8 cellular contexts compared by ENCODE assay signal in genomic region chr4:7191546-7192251, GRCh38. TPM values are rescaled to one million over a fixed set of nuclear protein-coding genes. Genes with fewer than 3 reads are reported as not detected.
A peak's percentile ranks its signal among the peaks of the same experiment; 100 is the strongest.
DNase-seq lines count a peak whose midpoint lies in the region; ATAC-seq and TF ChIP-seq lines count a peak whose summit lies in the region.

No MANE protein-coding gene starts in this region.

- H3K36me3 Mint-ChIP-seq in activated naive CD4-positive, alpha-beta T cell treated with anti-CD3 and anti-CD28 coated beads, Interleukin-2, amount 10 ng/mL, durations not matched to agents 7 days and 5 days: no peaks in the 10 kb centered on the region
- H3K36me3 Mint-ChIP-seq in activated naive CD4-positive, alpha-beta T cell treated with anti-CD3 and anti-CD28 coated beads for 36 hours (ENCODE audit: low read depth): no peaks in the 10 kb centered on the region
- no peaks in the 10 kb centered on the region for H3K36me3 Mint-ChIP-seq in central memory CD8-positive, alpha-beta T cell (ENCODE audit: insufficient read depth)

- H3K27ac Mint-ChIP-seq in activated naive CD4-positive, alpha-beta T cell treated with anti-CD3 and anti-CD28 coated beads, Interleukin-2, amount 10 ng/mL, durations not matched to agents 7 days and 5 days: no peak overlapping the region
- H3K27ac Mint-ChIP-seq in activated naive CD4-positive, alpha-beta T cell treated with anti-CD3 and anti-CD28 coated beads for 36 hours: no peak overlapping the region
- no peak overlapping the region for H3K27ac Mint-ChIP-seq in central memory CD8-positive, alpha-beta T cell (ENCODE audit: low read depth)

- no peaks in the 10 kb centered on the region for H3K36me3 ChIP-seq in mucosa of stomach (ENCODE audit: control insufficient read depth, insufficient read depth, low read length)

- ATAC-seq in central memory CD8-positive, alpha-beta T cell (replicated peaks; ENCODE audit: extremely low read depth, poor library complexity, severe bottlenecking): no peak
- ATAC-seq in HG02938 (IDR thresholded peaks at IDR 0.05; ENCODE audit: unreplicated experiment): no peak

- CTCF ChIA-PET in activated naive CD4-positive, alpha-beta T cell treated with anti-CD3 and anti-CD28 coated beads, Interleukin-2, amount 10 ng/mL, durations not matched to agents 7 days and 5 days (lab: Charles Lee): interaction anchor here (0.7 to 1.3 kb wide), 5 partner anchors 8 to 611 kb away, joined by 3 to 6 read pairs (median 4); no protein-coding TSS in a partner anchor
- CTCF ChIA-PET in activated naive CD4-positive, alpha-beta T cell treated with anti-CD3 and anti-CD28 coated beads for 36 hours (lab: Charles Lee): interaction anchor here (0.7 to 1.2 kb wide), 4 partner anchors 103 to 607 kb away, joined by 3 to 5 read pairs (median 4); no protein-coding TSS in a partner anchor

- no peak for TF ChIP-seq CTCF in GM13976 (IDR thresholded peaks at IDR 0.05; ENCODE audit: borderline replicate concordance, control extremely low read depth, extremely low read depth, insufficient read depth, missing control alignments)

- DNase-seq in activated naive CD4-positive, alpha-beta T cell treated with anti-CD3 and anti-CD28 coated beads, Interleukin-2, amount 10 ng/mL, durations not matched to agents 7 days and 5 days: no peak
- no peak for DNase-seq in activated naive CD4-positive, alpha-beta T cell treated with anti-CD3 and anti-CD28 coated beads for 36 hours
- no peak for DNase-seq in central memory CD8-positive, alpha-beta T cell (ENCODE audit: low spot score in 2 of 2)
- DNase-seq in ureter (ENCODE audit: low spot score): peak; percentile 43
- DNase-seq in NOMO-1 (lab: John Stamatoyannopoulos, UW; ENCODE audit: unreplicated experiment in 2 of 2): no peak
- DNase-seq in GM13976 (ENCODE audit: low spot score): no peak

- in situ Hi-C loops in GM13976 (cut with MboI; ENCODE audit: low sequenced_read_pairs, unreplicated experiment): loop anchor here (25.0 kb wide), 1 partner anchor 521 kb away; no protein-coding TSS in a partner anchor

- peaks cover 10% of the 10 kb centered on the region for H3K4me1 ChIP-seq in mucosa of stomach (ENCODE audit: control insufficient read depth, insufficient read depth, low read length)

- H3K27me3 ChIP-seq in mucosa of stomach (ENCODE audit: control insufficient read depth, insufficient read depth, low read length): peaks cover 82% of the 10 kb centered on the region

- H3K9me3 ChIP-seq in mucosa of stomach (ENCODE audit: control insufficient read depth, low read length): no peaks in the 10 kb centered on the region

- peaks cover 95% of the 10 kb centered on the region for H3K27me3 Mint-ChIP-seq in activated naive CD4-positive, alpha-beta T cell treated with anti-CD3 and anti-CD28 coated beads, Interleukin-2, amount 10 ng/mL, durations not matched to agents 7 days and 5 days
- peaks cover 36% of the 10 kb centered on the region for H3K27me3 Mint-ChIP-seq in activated naive CD4-positive, alpha-beta T cell treated with anti-CD3 and anti-CD28 coated beads for 36 hours (ENCODE audit: low read depth)
- peaks cover 76% of the 10 kb centered on the region for H3K27me3 Mint-ChIP-seq in central memory CD8-positive, alpha-beta T cell

- H3K4me3 ChIP-seq in mucosa of stomach (ENCODE audit: low read length): no peak overlapping the region

- H3K9me3 Mint-ChIP-seq in activated naive CD4-positive, alpha-beta T cell treated with anti-CD3 and anti-CD28 coated beads, Interleukin-2, amount 10 ng/mL, durations not matched to agents 7 days and 5 days: no peaks in the 10 kb centered on the region
- no peaks in the 10 kb centered on the region for H3K9me3 Mint-ChIP-seq in activated naive CD4-positive, alpha-beta T cell treated with anti-CD3 and anti-CD28 coated beads for 36 hours
- H3K9me3 Mint-ChIP-seq in central memory CD8-positive, alpha-beta T cell: no peaks in the 10 kb centered on the region

- H3K4me1 Mint-ChIP-seq in activated naive CD4-positive, alpha-beta T cell treated with anti-CD3 and anti-CD28 coated beads, Interleukin-2, amount 10 ng/mL, durations not matched to agents 7 days and 5 days: no peaks in the 10 kb centered on the region
- peaks cover 1% of the 10 kb centered on the region for H3K4me1 Mint-ChIP-seq in activated naive CD4-positive, alpha-beta T cell treated with anti-CD3 and anti-CD28 coated beads for 36 hours (ENCODE audit: low read depth)
- H3K4me1 Mint-ChIP-seq in central memory CD8-positive, alpha-beta T cell: no peaks in the 10 kb centered on the region

- H3K4me3 Mint-ChIP-seq in activated naive CD4-positive, alpha-beta T cell treated with anti-CD3 and anti-CD28 coated beads, Interleukin-2, amount 10 ng/mL, durations not matched to agents 7 days and 5 days: peak overlapping the region; percentile 54
- no peak overlapping the region for H3K4me3 Mint-ChIP-seq in activated naive CD4-positive, alpha-beta T cell treated with anti-CD3 and anti-CD28 coated beads for 36 hours
- H3K4me3 Mint-ChIP-seq in central memory CD8-positive, alpha-beta T cell: peak overlapping the region; percentile 48

- intact Hi-C loops in activated naive CD4-positive, alpha-beta T cell treated with anti-CD3 and anti-CD28 coated beads for 36 hours (cut with micrococcal nuclease): loop anchor here (1.0 to 5.0 kb wide), 3 partner anchors 145 to 795 kb away; no protein-coding TSS in a partner anchor

- H3K9ac ChIP-seq in mucosa of stomach (ENCODE audit: low read length): peak overlapping the region; percentile 7

RNA-seq across cellular contexts. Expression of gene SORCS2, which starts 0.6 kb away (rescaled TPM):
- under 1 TPM; 0.07 to 0.15 TPM for total RNA-seq in activated naive CD4-positive, alpha-beta T cell treated with anti-CD3 and anti-CD28 coated beads for 36 hours
- total RNA-seq in ureter: 2.8 TPM
